Comparison of ENCODE assay signal across 8 cellular contexts in genomic region chrX:130975947-130976346, GRCh38.
DNase-seq lines count a peak whose midpoint lies in the region; ATAC-seq, FAIRE-seq and TF ChIP-seq lines count a peak whose summit lies in the region.

No MANE protein-coding gene starts in this region.

- H3K4me3 ChIP-seq in thoracic aorta: no peak overlapping the region

- H3K9me3 ChIP-seq in thoracic aorta: no peaks in the 10 kb centered on the region

- peak; percentile 88 for FAIRE-seq in islet of Langerhans (lab: Jason Lieb, UNC)

- TF ChIP-seq CTCF in GM12874 (IDR thresholded peaks at IDR 0.05; ENCODE audit: insufficient read depth, low read depth, low read length) (peak; percentile 23; the same call in 1 of the 2 replicates), thoracic aorta (IDR thresholded peaks at IDR 0.05) (peak; percentile 22)

- H3K36me3 ChIP-seq in thoracic aorta: no peaks in the 10 kb centered on the region

- no peaks in the 10 kb centered on the region for H3K27me3 ChIP-seq in thoracic aorta (replicated peaks; ENCODE audit: insufficient read depth)

- H3K4me1 ChIP-seq in thoracic aorta (ENCODE audit: control insufficient read depth in 1 of 2, low read depth in 2 of 2): no peaks in the 10 kb centered on the region

- H3K27ac ChIP-seq in thoracic aorta: no peak overlapping the region

- peak; percentile 85 for ATAC-seq in HG03066 (IDR thresholded peaks at IDR 0.05; ENCODE audit: low read depth, unreplicated experiment)
- no peak for ATAC-seq in thoracic aorta (ENCODE audit: insufficient number of reproducible peaks, low FRiP score, low read depth)

- peak; percentile 39 for DNase-seq in AG20443 (ENCODE audit: low spot score)
- DNase-seq in NCI-H526 treated with DMSO at 0.1 percent for 48 hours (lab: John Stamatoyannopoulos, UW): peak; percentile 17
- DNase-seq in amniotic epithelial cell (ENCODE audit: low read depth): peak; percentile 34
- no peak for DNase-seq in thoracic aorta (ENCODE audit: low spot score)
- DNase-seq in HuH-7.5 (ENCODE audit: low spot score): no peak

Comparison
In these comparisons a context has a peak if more than half of its experiments do, and no peak if none do; other contexts are left out.
1. DNase-seq: peak in AG20443 (single experiment), NCI-H526 treated with DMSO at 0.1 percent for 48 hours (single experiment) and amniotic epithelial cell (single experiment); none in thoracic aorta (single experiment) and HuH-7.5 (single experiment).